1 cellular context compared by ENCODE assay signal in the genomic region with DNA sequence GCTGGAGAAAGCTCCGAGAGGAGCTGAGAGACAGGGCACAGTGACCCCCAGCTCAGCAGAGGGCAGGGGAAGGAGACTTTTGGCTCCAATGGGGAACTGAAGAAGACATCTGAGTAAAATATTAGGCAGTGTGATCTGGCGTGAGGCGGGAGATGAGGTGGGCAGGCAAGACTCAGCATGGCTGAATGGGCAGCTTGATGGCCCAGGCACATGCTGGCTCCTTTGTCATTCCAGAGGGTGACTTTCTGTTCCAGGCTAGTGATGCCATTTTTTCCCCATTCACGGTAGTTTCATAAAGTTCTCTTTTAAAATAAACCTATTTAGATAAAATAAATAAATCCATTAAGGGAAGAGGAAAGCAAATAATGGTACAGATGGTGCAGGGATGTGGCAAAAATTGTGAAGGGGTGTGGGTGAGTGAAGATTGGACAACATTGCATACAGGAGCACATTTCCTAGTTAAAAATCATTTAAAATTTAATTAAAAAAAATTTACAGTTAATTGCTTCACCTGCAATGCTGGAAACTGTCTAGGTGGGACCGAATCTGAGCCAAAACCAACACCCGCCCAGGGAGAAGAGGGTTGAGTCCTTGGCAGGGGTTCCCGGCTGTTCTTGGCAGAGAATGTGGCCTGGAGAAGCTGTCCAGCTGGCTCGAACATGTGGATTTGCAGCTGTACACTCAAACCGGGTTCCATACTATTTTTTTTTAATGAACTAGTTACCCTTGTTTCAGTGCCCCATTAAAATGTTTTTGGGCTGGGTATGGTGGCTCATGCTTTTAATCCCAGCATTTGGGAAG.
TF ChIP-seq lines count a peak whose summit lies in the region.

No MANE protein-coding gene starts in this region.

TF ChIP-seq in HepG2, 621 proteins besides CTCF, POLR2A, EP300 and RAD21:
- TF ChIP-seq ZBTB8A (CRISPR knock-in tag; IDR thresholded peaks at IDR 0.05; ENCODE audit: borderline replicate concordance, low read depth) (no peak), HNF4G (IDR thresholded peaks at IDR 0.05; ENCODE audit: borderline replicate concordance, low read depth, low read length) (no peak), HNF4G (CRISPR knock-in tag; IDR thresholded peaks at IDR 0.05; ENCODE audit: borderline replicate concordance, low read depth) (no peak), KIAA2018 (CRISPR knock-in tag; IDR thresholded peaks at IDR 0.05; ENCODE audit: borderline replicate concordance) (no peak), ZIK1 (CRISPR knock-in tag; IDR thresholded peaks at IDR 0.05; ENCODE audit: borderline replicate concordance, low read depth) (no peak), HNRNPUL1 (IDR thresholded peaks at IDR 0.05; ENCODE audit: low read depth, low read length) (no peak), KMT2A (CRISPR knock-in tag; IDR thresholded peaks at IDR 0.05) (no peak), ZFP90 (CRISPR knock-in tag; IDR thresholded peaks at IDR 0.05; ENCODE audit: borderline replicate concordance) (no peak), WIZ (CRISPR knock-in tag; IDR thresholded peaks at IDR 0.05) (no peak), FOXJ3 (CRISPR knock-in tag; IDR thresholded peaks at IDR 0.05; ENCODE audit: borderline replicate concordance) (no peak), ZNF737 (CRISPR knock-in tag; IDR thresholded peaks at IDR 0.05; ENCODE audit: borderline replicate concordance) (no peak), NR1H2 (CRISPR knock-in tag; IDR thresholded peaks at IDR 0.05; ENCODE audit: borderline replicate concordance, low read depth) (no peak), ZNF660 (CRISPR knock-in tag; IDR thresholded peaks at IDR 0.05; ENCODE audit: borderline replicate concordance, low read depth) (no peak), ZNF468 (CRISPR knock-in tag; IDR thresholded peaks at IDR 0.05) (no peak), SNRNP70 (IDR thresholded peaks at IDR 0.05; ENCODE audit: low read depth, low read length) (no peak), ZMYM4 (CRISPR knock-in tag; IDR thresholded peaks at IDR 0.05) (no peak), ZNF224 (CRISPR knock-in tag; IDR thresholded peaks at IDR 0.05) (no peak), ZSCAN31 (CRISPR knock-in tag; IDR thresholded peaks at IDR 0.05; ENCODE audit: low read depth) (no peak)
- TF ChIP-seq, protein P1, sequence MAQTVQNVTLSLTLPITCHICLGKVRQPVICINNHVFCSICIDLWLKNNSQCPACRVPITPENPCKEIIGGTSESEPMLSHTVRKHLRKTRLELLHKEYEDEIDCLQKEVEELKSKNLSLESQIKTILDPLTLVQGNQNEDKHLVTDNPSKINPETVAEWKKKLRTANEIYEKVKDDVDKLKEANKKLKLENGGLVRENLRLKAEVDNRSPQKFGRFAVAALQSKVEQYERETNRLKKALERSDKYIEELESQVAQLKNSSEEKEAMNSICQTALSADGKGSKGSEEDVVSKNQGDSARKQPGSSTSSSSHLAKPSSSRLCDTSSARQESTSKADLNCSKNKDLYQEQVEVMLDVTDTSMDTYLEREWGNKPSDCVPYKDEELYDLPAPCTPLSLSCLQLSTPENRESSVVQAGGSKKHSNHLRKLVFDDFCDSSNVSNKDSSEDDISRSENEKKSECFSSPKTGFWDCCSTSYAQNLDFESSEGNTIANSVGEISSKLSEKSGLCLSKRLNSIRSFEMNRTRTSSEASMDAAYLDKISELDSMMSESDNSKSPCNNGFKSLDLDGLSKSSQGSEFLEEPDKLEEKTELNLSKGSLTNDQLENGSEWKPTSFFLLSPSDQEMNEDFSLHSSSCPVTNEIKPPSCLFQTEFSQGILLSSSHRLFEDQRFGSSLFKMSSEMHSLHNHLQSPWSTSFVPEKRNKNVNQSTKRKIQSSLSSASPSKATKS (CRISPR knock-in tag; IDR thresholded peaks at IDR 0.05), result no peak
